In the genomic region with DNA sequence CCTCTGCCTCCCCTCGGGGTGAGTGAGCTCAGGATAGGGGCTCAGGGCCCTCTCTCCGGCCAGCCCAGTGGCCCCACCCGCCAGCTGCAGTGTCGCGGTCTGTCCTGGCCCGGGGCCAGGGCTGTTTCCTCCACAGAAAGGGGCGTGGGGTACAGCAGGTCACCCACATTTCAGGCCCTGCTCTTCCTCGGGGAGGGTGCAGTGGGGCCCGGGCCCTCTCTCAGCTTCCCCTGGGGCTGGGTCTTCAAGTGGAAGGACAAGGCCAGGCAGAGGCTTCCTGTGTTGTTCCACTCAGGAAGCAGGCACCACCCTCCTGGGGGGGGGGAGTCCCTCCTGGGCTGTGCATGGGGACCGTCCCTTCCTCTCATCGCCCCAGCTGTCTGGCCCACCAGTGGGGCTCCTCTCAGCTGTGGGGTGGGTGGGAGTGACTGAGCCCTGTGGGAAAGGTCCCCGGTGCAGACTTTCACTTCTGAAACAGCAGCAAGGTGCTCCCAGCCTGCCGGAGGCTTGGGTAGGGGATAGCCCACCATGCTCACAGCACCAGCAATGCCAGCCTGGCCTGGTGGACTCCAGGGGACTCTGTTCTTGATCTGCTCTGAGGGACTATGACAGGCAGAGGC, we compare ENCODE assay signal across 9 cellular contexts. TPM values are rescaled to one million over a fixed set of nuclear protein-coding genes. Genes with fewer than 3 reads are reported as not detected.
A peak's percentile ranks its signal among the peaks of the same experiment; 100 is the strongest.
DNase-seq lines count a peak whose midpoint lies in the region; ATAC-seq and TF ChIP-seq lines count a peak whose summit lies in the region.
"Had no signal": no experiment of that assay in that cellular context is flagged by ENCODE, and none has a peak within 500 bp of the region (broad histone marks: within the 10 kb centered on the region; RNA-seq: fewer than 3 reads in every experiment).

No MANE protein-coding gene starts in this region.

- H3K4me1 ChIP-seq in colonic mucosa (no peaks in the 10 kb centered on the region), BE2C (peaks cover 7% of the 10 kb centered on the region)

- no peaks in the 10 kb centered on the region for H3K36me3 ChIP-seq in colonic mucosa
- no peaks in the 10 kb centered on the region for H3K36me3 ChIP-seq in BE2C

- peak overlapping the region; percentile 84 for H3K27ac Mint-ChIP-seq in T-helper 1 cell treated with Interleukin-12 subunit alpha and Interleukin-12 subunit beta and Interleukin-4 antibody, amounts not matched to agents 30 μg/mL and 1 μg/mL, for 36 hours

- H3K27me3 ChIP-seq in colonic mucosa = no peaks in the 10 kb centered on the region
- H3K27me3 ChIP-seq in BE2C = no peaks in the 10 kb centered on the region

- peaks cover 45% of the 10 kb centered on the region for H3K4me1 Mint-ChIP-seq in T-helper 1 cell treated with Interleukin-12 subunit alpha and Interleukin-12 subunit beta and Interleukin-4 antibody, amounts not matched to agents 30 μg/mL and 1 μg/mL, for 36 hours (ENCODE audit: low read depth)

- H3K27me3 Mint-ChIP-seq in T-helper 1 cell treated with Interleukin-12 subunit alpha and Interleukin-12 subunit beta and Interleukin-4 antibody, amounts not matched to agents 30 μg/mL and 1 μg/mL, for 36 hours (ENCODE audit: low read depth) = no peaks in the 10 kb centered on the region

- peaks cover 21% of the 10 kb centered on the region for H3K36me3 Mint-ChIP-seq in T-helper 1 cell treated with Interleukin-12 subunit alpha and Interleukin-12 subunit beta and Interleukin-4 antibody, amounts not matched to agents 30 μg/mL and 1 μg/mL, for 36 hours (ENCODE audit: low read depth)

- intact Hi-C loops in colonic mucosa (cut with DNase I) = no loop called here

- ATAC-seq in GM18868 (IDR thresholded peaks at IDR 0.05; ENCODE audit: unreplicated experiment) = peak; percentile 22
- no peak for ATAC-seq in GM18502 (IDR thresholded peaks at IDR 0.05; ENCODE audit: poor library complexity, unreplicated experiment)

- peak overlapping the region; percentile 15 for H3K4me3 ChIP-seq in colonic mucosa
- no peak overlapping the region for H3K4me3 ChIP-seq in BE2C (ENCODE audit: low read depth, low read length)

- peak overlapping the region; percentile 82 for H3K4me3 Mint-ChIP-seq in T-helper 1 cell treated with Interleukin-12 subunit alpha and Interleukin-12 subunit beta and Interleukin-4 antibody, amounts not matched to agents 30 μg/mL and 1 μg/mL, for 36 hours

- H3K9me3 Mint-ChIP-seq in T-helper 1 cell treated with Interleukin-12 subunit alpha and Interleukin-12 subunit beta and Interleukin-4 antibody, amounts not matched to agents 30 μg/mL and 1 μg/mL, for 36 hours = no peaks in the 10 kb centered on the region

- TF ChIP-seq CTCF in colonic mucosa (IDR thresholded peaks at IDR 0.05) (no peak), BE2C (IDR thresholded peaks at IDR 0.05; ENCODE audit: low read depth, low read length) (no peak)

- peak overlapping the region; percentile 43 for H3K27ac ChIP-seq in colonic mucosa

- H3K9ac ChIP-seq in colonic mucosa (ENCODE audit: low read depth in 2 of 2, low read length in 2 of 2) = peak overlapping the region; percentile 33 to 51

- H3K9me3 ChIP-seq in colonic mucosa = no peaks in the 10 kb centered on the region
- H3K9me3 ChIP-seq in BE2C = no peaks in the 10 kb centered on the region

- DNase-seq in colonic mucosa = peak; percentile 40
- DNase-seq in stimulated activated CD4-positive, alpha-beta T cell treated with anti-CD3 and anti-CD28 coated beads, Interleukin-12 subunit alpha, Interleukin-12 subunit beta, amount 100 ng/mL, for 48 hours (ENCODE audit: low read depth in 2 of 3, low spot score in 1 of 3) = peak in 2 of 3 donors; percentile 49 to 60
- no peak for DNase-seq in NCI-H345 (lab: John Stamatoyannopoulos, UW)
- no peak for DNase-seq in mesenteric fat pad (ENCODE audit: low spot score)
- DNase-seq in BE2C = no peak

RNA-seq across cellular contexts. Expression of gene GPR132, which starts 3.7 kb away (rescaled TPM):
- total RNA-seq in colonic mucosa = 1 to 10 TPM; 1.0 TPM
- 4.5 TPM for total RNA-seq in mesenteric fat pad
- not detected for polyA plus RNA-seq in BE2C (2012; ENCODE audit: insufficient read depth, insufficient read length, low read depth)
- total RNA-seq: myocyte had no signal

RNA-seq across cellular contexts. Expression of gene CDCA4, which starts 40.7 kb away (rescaled TPM):
- 10 to 100 TPM in 1 of 2 donors, 1 to 10 TPM in 1; 8.3 to 16.3 TPM for total RNA-seq in colonic mucosa
- total RNA-seq in mesenteric fat pad = 3.4 TPM
- 43.2 TPM for polyA plus RNA-seq in BE2C (2012; ENCODE audit: insufficient read depth, insufficient read length, low read depth)

Comparison
In these comparisons a context has a peak if more than half of its experiments do, and no peak if none do; other contexts are left out.
1. DNase-seq: peak in colonic mucosa (single experiment) and stimulated activated CD4-positive, alpha-beta T cell treated with anti-CD3 and anti-CD28 coated beads, Interleukin-12 subunit alpha, Interleukin-12 subunit beta, amount 100 ng/mL, for 48 hours (2 of 3); none in NCI-H345 (single experiment), mesenteric fat pad (single experiment) and BE2C (single experiment).